In genomic region chr20:63216041-63216848, GRCh38 we compare ENCODE assay signal across 8 cellular contexts. TPM values are rescaled to one million over a fixed set of nuclear protein-coding genes. Genes with fewer than 3 reads are reported as not detected.
DNase-seq lines count a peak whose midpoint lies in the region; ATAC-seq and TF ChIP-seq lines count a peak whose summit lies in the region.

Gene YTHDF1 (minus strand): TSS chr20:63216131. CDS start chr20:63215892, 239 bp downstream.

- DNase-seq in NCI-H1694 treated with DMSO at 0.1 percent for 48 hours (lab: John Stamatoyannopoulos, UW): peak; percentile 85
- DNase-seq in amniotic stem cell (lab: John Stamatoyannopoulos, UW): peak; percentile 74
- DNase-seq in left ventricle myocardium inferior: peak; percentile 97
- DNase-seq in prostate gland (ENCODE audit: low spot score): peak; percentile 96
- peak; percentile 96 for DNase-seq in ureter (ENCODE audit: low spot score)

- peaks cover 34% of the 10 kb centered on the region for H3K4me1 Mint-ChIP-seq in T-helper 1 cell treated with Interleukin-12 subunit alpha and Interleukin-12 subunit beta and Interleukin-4 antibody, amounts not matched to agents 30 μg/mL and 1 μg/mL, for 36 hours (ENCODE audit: low read depth)

- no peaks in the 10 kb centered on the region for H3K9me3 ChIP-seq in left ventricle myocardium inferior (replicated peaks)
- no peaks in the 10 kb centered on the region for H3K9me3 ChIP-seq in prostate gland

- H3K4me3 ChIP-seq in left ventricle myocardium inferior (peak within 1 kb of the TSS; percentile 94), prostate gland (peak within 1 kb of the TSS; percentile 94 to 97)

- H3K9me3 Mint-ChIP-seq in T-helper 1 cell treated with Interleukin-12 subunit alpha and Interleukin-12 subunit beta and Interleukin-4 antibody, amounts not matched to agents 30 μg/mL and 1 μg/mL, for 36 hours: no peaks in the 10 kb centered on the region

- 1% methylated on average over 70 of the region's 96 CpGs for WGBS in prostate gland

- peak within 1 kb of the TSS; percentile 92 for H3K4me3 Mint-ChIP-seq in T-helper 1 cell treated with Interleukin-12 subunit alpha and Interleukin-12 subunit beta and Interleukin-4 antibody, amounts not matched to agents 30 μg/mL and 1 μg/mL, for 36 hours

- H3K27me3 ChIP-seq in left ventricle myocardium inferior (ENCODE audit: low read depth): peaks cover 26% of the 10 kb centered on the region
- H3K27me3 ChIP-seq in prostate gland (replicated peaks; ENCODE audit: insufficient read depth): no peaks in the 10 kb centered on the region

- H3K36me3 ChIP-seq in left ventricle myocardium inferior (peaks cover 34% of the 10 kb centered on the region), prostate gland (no peaks in the 10 kb centered on the region)

- H3K36me3 Mint-ChIP-seq in T-helper 1 cell treated with Interleukin-12 subunit alpha and Interleukin-12 subunit beta and Interleukin-4 antibody, amounts not matched to agents 30 μg/mL and 1 μg/mL, for 36 hours (ENCODE audit: low read depth): peaks cover 28% of the 10 kb centered on the region

- peak within 1 kb of the TSS; percentile 87 for H3K27ac Mint-ChIP-seq in T-helper 1 cell treated with Interleukin-12 subunit alpha and Interleukin-12 subunit beta and Interleukin-4 antibody, amounts not matched to agents 30 μg/mL and 1 μg/mL, for 36 hours

- TF ChIP-seq POLR2A in prostate gland (IDR thresholded peaks at IDR 0.05): peak; percentile 75

- peaks cover 52% of the 10 kb centered on the region for H3K4me1 ChIP-seq in left ventricle myocardium inferior
- H3K4me1 ChIP-seq in prostate gland (replicated peaks): peaks cover 8% of the 10 kb centered on the region

- H3K27ac ChIP-seq in left ventricle myocardium inferior (replicated peaks) (peak within 1 kb of the TSS; percentile 84), prostate gland (peak within 1 kb of the TSS; percentile 79 to 81)

- intact Hi-C loops in left ventricle myocardium inferior (cut with micrococcal nuclease): no loop called here
- intact Hi-C loops in prostate gland (cut with DNase I): no loop called here

- ATAC-seq in GM18499 (IDR thresholded peaks at IDR 0.05; ENCODE audit: insufficient read depth, unreplicated experiment) (peak; percentile 72), HG02938 (IDR thresholded peaks at IDR 0.05; ENCODE audit: unreplicated experiment) (peak; percentile 86)

- H3K27me3 Mint-ChIP-seq in T-helper 1 cell treated with Interleukin-12 subunit alpha and Interleukin-12 subunit beta and Interleukin-4 antibody, amounts not matched to agents 30 μg/mL and 1 μg/mL, for 36 hours (ENCODE audit: low read depth): no peaks in the 10 kb centered on the region

- TF ChIP-seq CTCF in left ventricle myocardium inferior (IDR thresholded peaks at IDR 0.05; ENCODE audit: borderline replicate concordance) (no peak), prostate gland (IDR thresholded peaks at IDR 0.05) (peak in 1 of 4 experiments; percentile 12)

RNA-seq across cellular contexts. Expression of gene YTHDF1, which starts in this region (rescaled TPM):
- total RNA-seq in left ventricle myocardium inferior: 22.2 TPM
- total RNA-seq in prostate gland: 10 to 100 TPM; 28.8 to 46.0 TPM
- 36.3 TPM for total RNA-seq in ureter

Comparison
In these comparisons a context has a peak if more than half of its experiments do, and no peak if none do; other contexts are left out.
1. Peak in every context shown above with its lines: DNase-seq, ATAC-seq, H3K4me3 ChIP-seq and H3K27ac ChIP-seq.